1 cellular context compared by ENCODE assay signal in the genomic region with DNA sequence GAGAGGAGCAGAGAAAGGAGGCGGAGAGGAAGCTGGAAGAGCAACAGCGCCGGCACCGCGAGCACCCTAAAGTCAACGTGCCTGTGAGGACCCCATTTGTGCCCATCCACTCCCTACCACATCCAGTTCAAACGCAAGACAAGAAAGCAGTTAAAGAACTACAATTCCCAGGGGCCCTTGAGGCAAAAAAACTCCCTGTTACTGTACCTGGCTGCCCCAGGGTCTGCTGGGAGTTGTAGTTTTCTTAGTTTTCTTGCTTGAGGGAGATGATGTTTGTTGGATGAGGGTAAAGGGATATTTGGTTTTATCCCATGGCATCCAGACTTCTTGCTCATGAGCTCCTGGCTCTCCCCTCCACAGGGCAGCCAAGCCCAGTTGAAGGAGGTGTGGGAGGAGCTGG.
A peak's percentile ranks its signal among the peaks of the same experiment; 100 is the strongest.
TF ChIP-seq lines count a peak whose summit lies in the region.

No MANE protein-coding gene starts in this region.

TF ChIP-seq in HepG2, 621 proteins besides CTCF, POLR2A, EP300 and RAD21:
- TF ChIP-seq ZNF143 (CRISPR knock-in tag; IDR thresholded peaks at IDR 0.05): peak; percentile 91
- peak; percentile 66 for TF ChIP-seq SUZ12 (IDR thresholded peaks at IDR 0.05; ENCODE audit: low read depth, low read length)
- TF ChIP-seq THAP11 (CRISPR knock-in tag; IDR thresholded peaks at IDR 0.05): peak; percentile 98
- no peak for TF ChIP-seq AKNA (CRISPR knock-in tag; IDR thresholded peaks at IDR 0.05; ENCODE audit: borderline replicate concordance)
- TF ChIP-seq HCFC1 (IDR thresholded peaks at IDR 0.05; ENCODE audit: low read depth, low read length): peak; percentile 81
- TF ChIP-seq CREM (IDR thresholded peaks at IDR 0.05): peak; percentile 38; the same call in 1 of the 2 replicates
- TF ChIP-seq CREM (CRISPR knock-in tag; IDR thresholded peaks at IDR 0.05): no peak
